8 cellular contexts compared by ENCODE assay signal in the genomic region with DNA sequence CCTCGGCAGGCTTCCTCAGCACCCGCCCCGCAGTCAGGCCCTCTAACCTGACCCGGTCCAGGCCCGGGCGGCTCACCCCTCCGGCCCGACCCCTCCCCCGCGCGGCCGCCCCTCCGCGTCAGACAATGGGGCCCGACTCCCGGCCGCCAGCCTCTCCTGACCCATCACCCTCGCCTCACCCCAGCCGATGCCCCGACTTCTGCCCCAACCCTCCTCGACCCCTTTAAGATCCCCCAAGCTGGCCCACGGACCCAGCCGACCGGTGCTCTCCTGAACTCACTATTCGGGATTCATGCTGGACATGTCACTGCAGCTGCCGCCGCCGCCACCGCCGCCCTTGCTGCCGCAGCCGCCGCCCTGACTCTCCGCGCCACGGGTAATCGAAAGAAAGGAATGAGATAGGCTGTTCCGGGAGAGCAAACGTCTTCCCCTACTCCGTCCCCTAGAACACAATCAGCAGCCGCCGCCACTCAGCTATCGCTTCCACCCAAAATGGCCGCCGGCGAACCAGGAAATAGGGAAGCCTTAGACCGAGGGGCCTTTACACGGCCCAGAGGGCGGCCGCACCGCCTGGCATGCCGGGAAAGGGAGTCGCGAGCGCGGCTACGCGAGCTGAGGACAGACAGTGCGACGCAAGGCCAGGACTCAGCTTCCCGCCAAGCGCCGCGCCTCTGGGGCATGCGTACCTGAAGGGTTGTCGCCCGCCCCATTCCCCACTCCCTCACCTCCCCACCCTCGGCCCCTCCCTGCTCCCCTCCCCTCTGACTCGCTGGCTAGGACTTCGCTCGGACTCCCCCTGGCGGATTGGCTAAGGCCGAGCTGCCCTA. TPM values are rescaled to one million over a fixed set of nuclear protein-coding genes. Genes with fewer than 3 reads are reported as not detected.
DNase-seq lines count a peak whose midpoint lies in the region; ATAC-seq, FAIRE-seq and TF ChIP-seq lines count a peak whose summit lies in the region.

A gene (minus strand): TSS at position 494 of the 827 bp plus-strand sequence. CDS start 191 bp downstream, at position 303.

- H3K9me3 ChIP-seq in smooth muscle cell (replicated peaks; ENCODE audit: low read depth), result no peaks in the 10 kb centered on the region

- H3K27ac ChIP-seq in smooth muscle cell (ENCODE audit: low read depth), result peak within 1 kb of the TSS; percentile 99

- H3K27me3 ChIP-seq in bronchial epithelial cell (ENCODE audit: control insufficient read depth, insufficient read depth, low read length) (no peaks in the 10 kb centered on the region), smooth muscle cell (ENCODE audit: low read depth) (no peaks in the 10 kb centered on the region)

- DNase-seq in AG09309 (ENCODE audit: low read depth), result peak; percentile 98
- peak; percentile 97 for DNase-seq in NCI-H2227 treated with DMSO at 0.1 percent for 48 hours (lab: John Stamatoyannopoulos, UW)
- DNase-seq in bronchial epithelial cell (ENCODE audit: low read depth), result peak; percentile 97
- peak; percentile 96 for DNase-seq in iPS-NIHi11 (ENCODE audit: low spot score)
- DNase-seq in smooth muscle cell (lab: John Stamatoyannopoulos, UW; ENCODE audit: unreplicated experiment), result peak; percentile 95

- H3K4me2 ChIP-seq in smooth muscle cell, result peak within 1 kb of the TSS; percentile 98

- H3K4me3 ChIP-seq in AG09309 (ENCODE audit: control insufficient read depth, low read depth, low read length) (peak within 1 kb of the TSS; percentile 79), WI38 (ENCODE audit: low read depth, low read length) (peak within 1 kb of the TSS; percentile 68), bronchial epithelial cell (ENCODE audit: low read depth, low read length) (peak within 1 kb of the TSS; percentile 63), smooth muscle cell (peak within 1 kb of the TSS; percentile 99)

- H3K4me1 ChIP-seq in smooth muscle cell (ENCODE audit: low read depth), result peaks cover 31% of the 10 kb centered on the region

- under 1% methylated on average over 50 of the region's 73 CpGs for WGBS in smooth muscle cell (ENCODE audit: low lambda C conversion rate)

- peak within 1 kb of the TSS; percentile 74 for H2AFZ ChIP-seq in smooth muscle cell (ENCODE audit: low read depth)

- ATAC-seq in GM18909 (IDR thresholded peaks at IDR 0.05; ENCODE audit: poor library complexity, unreplicated experiment), result peak; percentile 97
- ATAC-seq in HG03175 (IDR thresholded peaks at IDR 0.05; ENCODE audit: unreplicated experiment), result peak; percentile 97

- peaks cover 3% of the 10 kb centered on the region for H3F3A ChIP-seq in smooth muscle cell (ENCODE audit: low read depth)

- peaks cover 49% of the 10 kb centered on the region for H4K20me1 ChIP-seq in smooth muscle cell (ENCODE audit: low read depth)

- H3K79me2 ChIP-seq in smooth muscle cell (ENCODE audit: low read depth), result peaks cover 51% of the 10 kb centered on the region

- H3K9ac ChIP-seq in smooth muscle cell (ENCODE audit: low read depth), result peak within 1 kb of the TSS; percentile 100

- H3K36me3 ChIP-seq in bronchial epithelial cell (ENCODE audit: control insufficient read depth, insufficient read depth, low read length) (no peaks in the 10 kb centered on the region), smooth muscle cell (ENCODE audit: low read depth) (no peaks in the 10 kb centered on the region)

- no peak for FAIRE-seq in bronchial epithelial cell (lab: Jason Lieb, UNC)

- peak; percentile 47 for TF ChIP-seq CTCF in AG09309 (IDR thresholded peaks at IDR 0.05; ENCODE audit: control insufficient read depth, insufficient read depth, low read depth, low read length, missing control alignments)
- no peak for TF ChIP-seq CTCF in WI38 (IDR thresholded peaks at IDR 0.05; ENCODE audit: low read depth, low read length)
- peak; percentile 37 for TF ChIP-seq CTCF in bronchial epithelial cell (IDR thresholded peaks at IDR 0.05; ENCODE audit: insufficient read depth, low read length, severe bottlenecking)
- peak; percentile 28 for TF ChIP-seq CTCF in smooth muscle cell (IDR thresholded peaks at IDR 0.05; ENCODE audit: borderline replicate concordance, insufficient read depth, poor library complexity, severe bottlenecking)

RNA-seq across cellular contexts. Expression of the gene that starts here (rescaled TPM):
- total RNA-seq in bronchial epithelial cell, result 114 and 125 TPM in 2 replicates
- 250 and 255 TPM in 2 replicates for total RNA-seq in smooth muscle cell
- 359 and 361 TPM in 2 replicates for polyA plus RNA-seq in smooth muscle cell

Comparison
In these comparisons a context has a peak if more than half of its experiments do, and no peak if none do; other contexts are left out.
1. Peak in every context shown above with its lines: DNase-seq, ATAC-seq, H3K4me3 ChIP-seq and H3K27ac ChIP-seq.